ENCODE assay signal across 8 cellular contexts in genomic region chr2:216691210-216691741, GRCh38. TPM values are rescaled to one million over a fixed set of nuclear protein-coding genes. Genes with fewer than 3 reads are reported as not detected.
DNase-seq lines count a peak whose midpoint lies in the region; ATAC-seq and TF ChIP-seq lines count a peak whose summit lies in the region.

No MANE protein-coding gene starts in this region.

- peaks cover 28% of the 10 kb centered on the region for H3K4me1 ChIP-seq in CD8-positive, alpha-beta memory T cell (ENCODE audit: insufficient read depth, low read length)
- H3K4me1 ChIP-seq in KMS-11 (ENCODE audit: low read depth, poor library complexity, severe bottlenecking) (peaks cover 9% of the 10 kb centered on the region), lower lobe of right lung (peaks cover 45% of the 10 kb centered on the region)

- TF ChIP-seq CTCF in KMS-11 (conservative IDR thresholded peaks at IDR 0.05; ENCODE audit: low read depth, low read length) (no peak), lower lobe of right lung (IDR thresholded peaks at IDR 0.05) (no peak)

- H3K9ac ChIP-seq in KMS-11, result peak overlapping the region; percentile 24; the same call in 1 of the 2 replicates
- H3K9ac ChIP-seq in SK-N-MC (ENCODE audit: insufficient read length), result no peak overlapping the region

- no peak overlapping the region for H3K27ac ChIP-seq in CD8-positive, alpha-beta memory T cell (ENCODE audit: low read depth, low read length)
- H3K27ac ChIP-seq in KMS-11, result peak overlapping the region; percentile 45
- peak overlapping the region; percentile 46; the same call in 1 of the 2 replicates for H3K27ac ChIP-seq in SK-N-MC
- peak overlapping the region; percentile 74 for H3K27ac ChIP-seq in lower lobe of right lung

- POLR2A ChIA-PET in CD8-positive, alpha-beta memory T cell (lab: Charles Lee), result no interaction called here

- no peaks in the 10 kb centered on the region for H3K79me2 ChIP-seq in KMS-11 (ENCODE audit: insufficient read depth, low read depth)

- H3K9me3 ChIP-seq in CD8-positive, alpha-beta memory T cell (ENCODE audit: low read length), result no peaks in the 10 kb centered on the region
- H3K9me3 ChIP-seq in SK-N-MC (ENCODE audit: low read depth, low read length) (no peaks in the 10 kb centered on the region), lower lobe of right lung (no peaks in the 10 kb centered on the region)

- H3K4me2 ChIP-seq in KMS-11, result peak overlapping the region; percentile 96

- no peaks in the 10 kb centered on the region for H3K9me3 Mint-ChIP-seq in CD8-positive, alpha-beta memory T cell
- H3K9me3 Mint-ChIP-seq in effector memory CD8-positive, alpha-beta T cell, result no peaks in the 10 kb centered on the region

- peaks cover 22 to 41% (median 28%) of the 10 kb centered on the region in 3 donors for H3K4me1 Mint-ChIP-seq in CD8-positive, alpha-beta memory T cell
- H3K4me1 Mint-ChIP-seq in effector memory CD8-positive, alpha-beta T cell (ENCODE audit: low read depth in 2 of 2), result peaks cover 25 to 37% of the 10 kb centered on the region in 2 donors

- no peak overlapping the region for H3K4me3 ChIP-seq in CD8-positive, alpha-beta memory T cell (ENCODE audit: low read length)
- H3K4me3 ChIP-seq in KMS-11 (IDR thresholded peaks at IDR 0.05; ENCODE audit: insufficient read depth, low read depth, low read length) (no peak overlapping the region), SK-N-MC (peak overlapping the region; percentile 88), lower lobe of right lung (peak overlapping the region; percentile 46)

- H3K27ac Mint-ChIP-seq in CD8-positive, alpha-beta memory T cell, result peak overlapping the region in 3 of 8 donors; percentile 55 to 67 (median 64)
- no peak overlapping the region for H3K27ac Mint-ChIP-seq in effector memory CD8-positive, alpha-beta T cell

- intact Hi-C loops in lower lobe of right lung (cut with DNase I), result no loop called here

- H4K20me1 ChIP-seq in KMS-11 (ENCODE audit: insufficient read depth), result no peaks in the 10 kb centered on the region

- no peaks in the 10 kb centered on the region for H3K36me3 Mint-ChIP-seq in CD8-positive, alpha-beta memory T cell
- H3K36me3 Mint-ChIP-seq in effector memory CD8-positive, alpha-beta T cell (ENCODE audit: insufficient read depth), result no peaks in the 10 kb centered on the region

- peaks cover 45 to 76% of the 10 kb centered on the region in 2 donors for H3K27me3 Mint-ChIP-seq in CD8-positive, alpha-beta memory T cell
- peaks cover 61 to 67% of the 10 kb centered on the region in 2 donors for H3K27me3 Mint-ChIP-seq in effector memory CD8-positive, alpha-beta T cell

- peak in 2 of 5 donors; percentile 35 to 56 for DNase-seq in CD8-positive, alpha-beta memory T cell
- DNase-seq in SK-N-MC (ENCODE audit: low read depth, low spot score) (no peak), lower lobe of right lung (peak; percentile 72), superior temporal gyrus (ENCODE audit: extremely low spot score) (peak; percentile 76), DMS114 treated with DMSO at 0.1 percent for 48 hours (lab: John Stamatoyannopoulos, UW; ENCODE audit: unreplicated experiment) (no peak)
- DNase-seq in effector memory CD8-positive, alpha-beta T cell, result no peak

- no peaks in the 10 kb centered on the region for H3K36me3 ChIP-seq in CD8-positive, alpha-beta memory T cell (ENCODE audit: insufficient read depth, low read length)
- H3K36me3 ChIP-seq in KMS-11 (ENCODE audit: insufficient read depth) (no peaks in the 10 kb centered on the region), SK-N-MC (ENCODE audit: insufficient read depth, low read length) (0 out of 2 replicates have a peak, but pooled peaks cover 4% of the 10 kb centered on the region), lower lobe of right lung (no peaks in the 10 kb centered on the region)

- ATAC-seq in effector memory CD8-positive, alpha-beta T cell (replicated peaks), result no peak
- ATAC-seq in lower lobe of right lung (peak; percentile 79 to 85), HG03108 (IDR thresholded peaks at IDR 0.05; ENCODE audit: unreplicated experiment) (no peak)

- peak overlapping the region; percentile 79; the same call in 1 of the 2 replicates for H2AFZ ChIP-seq in KMS-11 (ENCODE audit: low read depth)

- CTCF ChIA-PET in CD8-positive, alpha-beta memory T cell (lab: Charles Lee), result no interaction called here

- peak overlapping the region in 6 of 7 donors; percentile 5 to 86 (median 62) for H3K4me3 Mint-ChIP-seq in CD8-positive, alpha-beta memory T cell
- peak overlapping the region; percentile 5 to 53 for H3K4me3 Mint-ChIP-seq in effector memory CD8-positive, alpha-beta T cell

- H3K27me3 ChIP-seq in CD8-positive, alpha-beta memory T cell (ENCODE audit: insufficient read depth, low read length, poor library complexity, severe bottlenecking), result peaks cover 21% of the 10 kb centered on the region
- H3K27me3 ChIP-seq in KMS-11 (ENCODE audit: insufficient read depth, low read depth) (no peaks in the 10 kb centered on the region), lower lobe of right lung (ENCODE audit: low read depth) (peaks cover 34% of the 10 kb centered on the region)

RNA-seq across cellular contexts. Expression of gene IGFBP5, which starts 4.1 kb away (rescaled TPM):
- not detected for total RNA-seq in CD8-positive, alpha-beta memory T cell
- not detected for polyA plus RNA-seq in CD8-positive, alpha-beta memory T cell
- total RNA-seq in lower lobe of right lung, result 145 TPM

RNA-seq across cellular contexts. Expression of gene IGFBP2, which starts 58.1 kb away (rescaled TPM):
- 1 to 10 TPM in 1 of 2 experiments, under 1 TPM in 1; 0.84 to 1.1 TPM for total RNA-seq in CD8-positive, alpha-beta memory T cell
- 1.2 TPM for polyA plus RNA-seq in CD8-positive, alpha-beta memory T cell
- 37.7 TPM for total RNA-seq in lower lobe of right lung

Comparison
In these comparisons a context has a peak if more than half of its experiments do, and no peak if none do; other contexts are left out.
1. DNase-seq: peak in lower lobe of right lung (single experiment) and superior temporal gyrus (single experiment); none in SK-N-MC (single experiment), effector memory CD8-positive, alpha-beta T cell (0 of 3) and DMS114 treated with DMSO at 0.1 percent for 48 hours (single experiment).
2. H3K4me3 ChIP-seq: peak in SK-N-MC (single experiment) and lower lobe of right lung (single experiment); none in CD8-positive, alpha-beta memory T cell (single experiment) and KMS-11 (single experiment).
3. ATAC-seq: peak in lower lobe of right lung (2 of 2); none in effector memory CD8-positive, alpha-beta T cell (single experiment) and HG03108 (single experiment).
4. RNA of gene IGFBP5, which starts 4.1 kb away (total RNA-seq): 145 TPM in lower lobe of right lung (single experiment); not detected in CD8-positive, alpha-beta memory T cell; every median in the first group is over 100 times any median in the second.
5. RNA of gene IGFBP2, which starts 58.1 kb away (total RNA-seq): 37.7 TPM in lower lobe of right lung (single experiment); 0.84 to 1.1 TPM in CD8-positive, alpha-beta memory T cell; every median in the first group is over 10 times any median in the second.